In genomic region chr11:73053964-73054363, GRCh38 we compare ENCODE assay signal across 21 cellular contexts.
DNase-seq lines count a peak whose midpoint lies in the region; ATAC-seq and TF ChIP-seq lines count a peak whose summit lies in the region.
"Had no signal": no experiment of that assay in that cellular context is flagged by ENCODE, and none has a peak within 500 bp of the region (broad histone marks: within the 10 kb centered on the region; RNA-seq: fewer than 3 reads in every experiment).

No MANE protein-coding gene starts in this region.

- peaks cover 10% of the 10 kb centered on the region; the same call in 1 of the 2 replicates for H3K36me3 ChIP-seq in SU-DHL-6 (ENCODE audit: low read length)

- H3K36me3 Mint-ChIP-seq in memory B cell, result peaks cover 24% of the 10 kb centered on the region

- TF ChIP-seq CTCF in SU-DHL-6 (IDR thresholded peaks at IDR 0.05; ENCODE audit: insufficient read depth, low read length, poor library complexity, severe bottlenecking), result no peak
- no peak for TF ChIP-seq CTCF in omental fat pad (IDR thresholded peaks at IDR 0.05)

- H3K4me3 Mint-ChIP-seq in memory B cell, result no peak overlapping the region
- H3K4me3 Mint-ChIP-seq: CD4-positive, alpha-beta memory T cell had no signal

- no peak overlapping the region for H3K9ac ChIP-seq in SU-DHL-6 (ENCODE audit: low read length)
- H3K9ac ChIP-seq: GM23248 had no signal

- DNase-seq in NCI-H2171 treated with DMSO at 0.1 percent for 48 hours (lab: John Stamatoyannopoulos, UW) (peak; percentile 47), NCI-H2171 (lab: John Stamatoyannopoulos, UW) (no peak), memory B cell (ENCODE audit: low spot score in 2 of 2) (no peak), omental fat pad (ENCODE audit: low spot score) (no peak), NCI-H1436 (lab: John Stamatoyannopoulos, UW) (no peak)
- no peak for DNase-seq in activated CD8-positive, alpha-beta memory T cell treated with anti-CD3 and anti-CD28 coated beads, Interleukin-2, amount 50 U/mL, for 48 hours
- DNase-seq: 8988T; Calu3; CD4-positive, alpha-beta memory T cell; EL; GM23248; MM.1S; NCI-H1105; NCI-H187; NCI-H2107; NCI-H226; NCI-H524; SW 1271 had no signal

- no peaks in the 10 kb centered on the region for H3K9me3 ChIP-seq in SU-DHL-6 (ENCODE audit: insufficient read depth, low read length)

- H3K4me2 ChIP-seq in SU-DHL-6 (ENCODE audit: low read depth, low read length, poor library complexity, severe bottlenecking), result no peak overlapping the region

- H4K20me1 ChIP-seq in SU-DHL-6 (ENCODE audit: low read depth, low read length), result no peaks in the 10 kb centered on the region

- peaks cover 94% of the 10 kb centered on the region for H3K79me2 ChIP-seq in SU-DHL-6 (ENCODE audit: insufficient read depth, low read length)

- peaks cover 41% of the 10 kb centered on the region for H3K4me1 Mint-ChIP-seq in memory B cell

- H3K9me3 Mint-ChIP-seq in memory B cell, result peaks cover 6% of the 10 kb centered on the region

- peaks cover 49% of the 10 kb centered on the region for H3F3A ChIP-seq in SU-DHL-6 (ENCODE audit: insufficient read depth)

- H3K27me3 Mint-ChIP-seq in memory B cell, result no peaks in the 10 kb centered on the region
- H3K27me3 Mint-ChIP-seq: CD4-positive, alpha-beta memory T cell had no signal

- no peak overlapping the region for H2AFZ ChIP-seq in SU-DHL-6 (ENCODE audit: low read depth, low read length, severe bottlenecking)
- H2AFZ ChIP-seq: GM23248 had no signal

- no peaks in the 10 kb centered on the region for H3K9me2 ChIP-seq in SU-DHL-6 (replicated peaks; ENCODE audit: insufficient read depth, low read length)

- ATAC-seq in memory B cell (ENCODE audit: low read depth) (no peak), omental fat pad (ENCODE audit: low FRiP score) (no peak), GM21381 (IDR thresholded peaks at IDR 0.05; ENCODE audit: unreplicated experiment) (no peak)
- ATAC-seq: HCT116 had no signal

- H3K27ac Mint-ChIP-seq in memory B cell, result peak overlapping the region; percentile 88

- H3K27me3 ChIP-seq in SU-DHL-6 (ENCODE audit: low read length), result no peaks in the 10 kb centered on the region

- peak overlapping the region; percentile 32; the same call in 1 of the 2 replicates for H3K27ac ChIP-seq in SU-DHL-6 (ENCODE audit: low read depth, low read length)
- H3K27ac ChIP-seq: GM23248 had no signal

- H3K4me3 ChIP-seq in SU-DHL-6 (ENCODE audit: insufficient read depth, low read length, poor library complexity, severe bottlenecking), result no peak overlapping the region
- H3K4me3 ChIP-seq: GM23248 had no signal
